Comparison of ENCODE assay signal across 9 cellular contexts in the genomic region with DNA sequence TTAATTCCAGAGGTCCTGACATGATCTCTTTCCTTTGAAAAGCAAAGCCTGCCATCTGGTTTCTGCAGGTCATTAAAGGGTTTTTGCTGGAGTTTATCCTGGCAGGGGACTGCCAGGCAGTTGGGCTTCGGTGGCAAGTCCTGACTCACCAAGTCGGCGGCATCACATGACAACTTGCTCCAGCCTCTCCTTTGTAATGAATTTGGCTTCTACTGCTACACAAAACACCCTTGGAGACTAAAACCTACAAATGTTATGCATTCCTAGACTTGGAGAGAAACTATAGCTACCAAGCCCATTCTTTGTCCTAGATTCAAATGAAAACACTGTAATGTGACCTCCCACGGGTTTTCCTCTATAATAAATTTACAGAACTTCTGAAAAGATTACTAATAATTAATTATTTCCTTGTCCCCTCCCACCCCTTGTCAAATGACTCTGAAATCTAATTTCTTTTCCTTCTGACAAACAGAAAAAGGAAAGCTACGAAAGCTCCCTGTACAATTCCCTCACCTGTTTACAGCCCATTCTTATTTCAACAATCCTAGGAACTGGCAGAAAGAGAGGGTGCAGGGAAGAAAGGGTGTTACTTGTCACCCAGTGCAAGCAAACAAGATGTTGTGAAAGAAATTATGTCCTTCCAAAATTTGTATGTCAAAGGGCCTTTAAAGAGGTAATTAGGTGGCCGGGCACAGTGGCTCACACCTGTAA.
DNase-seq lines count a peak whose midpoint lies in the region; ATAC-seq and TF ChIP-seq lines count a peak whose summit lies in the region.
"Had no signal": no experiment of that assay in that cellular context is flagged by ENCODE, and none has a peak within 500 bp of the region (broad histone marks: within the 10 kb centered on the region; RNA-seq: fewer than 3 reads in every experiment).

No MANE protein-coding gene starts in this region.

- H3K36me3 Mint-ChIP-seq in activated T-helper 2 cell treated with anti-CD3 and anti-CD28 coated beads, Interferon-gamma antibody, Interleukin-2, Interleukin-4, amounts not matched to agents 10 μg/mL and 5 μg/mL and 100 μg/mL, durations not matched to agents 14 hours and 24 hours and 36 hours (ENCODE audit: low read depth) = no peaks in the 10 kb centered on the region

- H3K36me3 ChIP-seq in MG63 (no peaks in the 10 kb centered on the region), left lung (no peaks in the 10 kb centered on the region)

- DNase-seq in AG09309 (ENCODE audit: low read depth) (peak; percentile 14), MG63 (peak; percentile 85), cardiac fibroblast (ENCODE audit: low read depth in 2 of 2) (peak; percentile 40), left lung (peak in 1 of 2 donors; percentile 37)
- no peak for DNase-seq in activated T-helper 2 cell treated with anti-CD3 and anti-CD28 coated beads, Interferon-gamma antibody, Interleukin-2, Interleukin-4, amounts not matched to agents 10 μg/mL and 5 μg/mL and 100 μg/mL, durations not matched to agents 14 hours and 24 hours and 36 hours (ENCODE audit: low spot score)
- no peak for DNase-seq in stimulated activated CD4-positive, alpha-beta T cell treated with anti-CD3 and anti-CD28 coated beads, Interleukin-4, amount 100 ng/mL, for 4 hours
- DNase-seq: effector memory CD4-positive, alpha-beta T cell had no signal

- peaks cover 14% of the 10 kb centered on the region for H3K27me3 Mint-ChIP-seq in activated T-helper 2 cell treated with anti-CD3 and anti-CD28 coated beads, Interferon-gamma antibody, Interleukin-2, Interleukin-4, amounts not matched to agents 10 μg/mL and 5 μg/mL and 100 μg/mL, durations not matched to agents 14 hours and 24 hours and 36 hours (ENCODE audit: low read depth)

- H3K9me3 Mint-ChIP-seq in activated T-helper 2 cell treated with anti-CD3 and anti-CD28 coated beads, Interferon-gamma antibody, Interleukin-2, Interleukin-4, amounts not matched to agents 10 μg/mL and 5 μg/mL and 100 μg/mL, durations not matched to agents 14 hours and 24 hours and 36 hours = no peaks in the 10 kb centered on the region

- no peaks in the 10 kb centered on the region for H3K27me3 ChIP-seq in MG63
- H3K27me3 ChIP-seq in left lung = no peaks in the 10 kb centered on the region

- H3K27ac Mint-ChIP-seq in activated T-helper 2 cell treated with anti-CD3 and anti-CD28 coated beads, Interferon-gamma antibody, Interleukin-2, Interleukin-4, amounts not matched to agents 10 μg/mL and 5 μg/mL and 100 μg/mL, durations not matched to agents 14 hours and 24 hours and 36 hours = no peak overlapping the region

- H3K9me3 ChIP-seq in MG63 (no peaks in the 10 kb centered on the region), left lung (no peaks in the 10 kb centered on the region)

- TF ChIP-seq CTCF in AG09309 (IDR thresholded peaks at IDR 0.05; ENCODE audit: control insufficient read depth, insufficient read depth, low read depth, low read length, missing control alignments) (no peak), cardiac fibroblast (IDR thresholded peaks at IDR 0.05; ENCODE audit: low read depth, low read length) (no peak), left lung (IDR thresholded peaks at IDR 0.05) (no peak)

- H3K4me3 Mint-ChIP-seq in activated T-helper 2 cell treated with anti-CD3 and anti-CD28 coated beads, Interferon-gamma antibody, Interleukin-2, Interleukin-4, amounts not matched to agents 10 μg/mL and 5 μg/mL and 100 μg/mL, durations not matched to agents 14 hours and 24 hours and 36 hours (ENCODE audit: low read depth) = no peak overlapping the region

- H3K4me1 ChIP-seq in left lung = no peaks in the 10 kb centered on the region

- no peaks in the 10 kb centered on the region for H3K4me1 Mint-ChIP-seq in activated T-helper 2 cell treated with anti-CD3 and anti-CD28 coated beads, Interferon-gamma antibody, Interleukin-2, Interleukin-4, amounts not matched to agents 10 μg/mL and 5 μg/mL and 100 μg/mL, durations not matched to agents 14 hours and 24 hours and 36 hours (ENCODE audit: low read depth)

- intact Hi-C loops in left lung (cut with DNase I) = no loop called here
- intact Hi-C loops in activated T-helper 2 cell treated with anti-CD3 and anti-CD28 coated beads, Interferon-gamma antibody, Interleukin-2, Interleukin-4, amounts not matched to agents 10 μg/mL and 5 μg/mL and 100 μg/mL, durations not matched to agents 14 hours and 24 hours and 36 hours (cut with micrococcal nuclease) = no loop called here

- no peak overlapping the region for H3K27ac ChIP-seq in left lung

- peak; percentile 66 for ATAC-seq in left lung
- ATAC-seq in HG02588 (IDR thresholded peaks at IDR 0.05; ENCODE audit: unreplicated experiment) = no peak
- no peak for ATAC-seq in GM18858 (IDR thresholded peaks at IDR 0.05; ENCODE audit: unreplicated experiment)

- H3K4me3 ChIP-seq in AG09309 (ENCODE audit: control insufficient read depth, low read depth, low read length) = no peak overlapping the region
- H3K4me3 ChIP-seq in MG63 = no peak overlapping the region
- no peak overlapping the region for H3K4me3 ChIP-seq in cardiac fibroblast (replicated peaks in 1 of 2; ENCODE audit: low read depth in 2 of 2, low read length in 2 of 2)
- no peak overlapping the region for H3K4me3 ChIP-seq in left lung

Comparison
In these comparisons a context has a peak if more than half of its experiments do, and no peak if none do; other contexts are left out.
1. DNase-seq: peak in AG09309 (single experiment), MG63 (single experiment) and cardiac fibroblast (2 of 2); none in activated T-helper 2 cell treated with anti-CD3 and anti-CD28 coated beads, Interferon-gamma antibody, Interleukin-2, Interleukin-4, amounts not matched to agents 10 μg/mL and 5 μg/mL and 100 μg/mL, durations not matched to agents 14 hours and 24 hours and 36 hours (single experiment) and stimulated activated CD4-positive, alpha-beta T cell treated with anti-CD3 and anti-CD28 coated beads, Interleukin-4, amount 100 ng/mL, for 4 hours (0 of 2).